ENCODE assay signal across 23 cellular contexts in genomic region chr3:171487382-171487781, GRCh38. TPM values are rescaled to one million over a fixed set of nuclear protein-coding genes. Genes with fewer than 3 reads are reported as not detected.
DNase-seq lines count a peak whose midpoint lies in the region; ATAC-seq, FAIRE-seq and TF ChIP-seq lines count a peak whose summit lies in the region.
"Had no signal": no experiment of that assay in that cellular context is flagged by ENCODE, and none has a peak within 500 bp of the region (broad histone marks: within the 10 kb centered on the region; RNA-seq: fewer than 3 reads in every experiment).

No MANE protein-coding gene starts in this region.

- no peak overlapping the region for H3K4me3 ChIP-seq in GM23338
- H3K4me3 ChIP-seq in MM.1S (ENCODE audit: low read length), result no peak overlapping the region
- H3K4me3 ChIP-seq in K562, result no peak overlapping the region
- no peak overlapping the region for H3K4me3 ChIP-seq in small intestine (ENCODE audit: low read depth in 1 of 2, low read length in 2 of 2)
- H3K4me3 ChIP-seq: BLaER1, HAP-1 had no signal

- DNase-seq in GM23338 (ENCODE audit: low spot score) (no peak), MM.1S (no peak), K562 (ENCODE audit: extremely low read depth in 1 of 4, low spot score in 3 of 4) (no peak), small intestine (peak; percentile 48), NCI-H2227 (lab: John Stamatoyannopoulos, UW; ENCODE audit: unreplicated experiment) (no peak), germinal center (ENCODE audit: low spot score) (no peak)
- DNase-seq: Caco-2; CD4-positive, CD25-positive, alpha-beta regulatory T cell; CD8-positive, alpha-beta T cell; DMS153; DND-41; GOT3; HFFc6 had no signal

- BruUV-seq in K562 (replicated peaks; lab: Mats Ljungman, UMichigan), result no TSS peak

- in situ Hi-C loops in K562 (cut with MboI), result no loop called here

- H3K27me3 Mint-ChIP-seq in GM23338 (ENCODE audit: insufficient read depth, low read depth, poor library complexity), result no peaks in the 10 kb centered on the region
- H3K27me3 Mint-ChIP-seq: B cell had no signal

- H3K9me3 Mint-ChIP-seq in GM23338, result no peaks in the 10 kb centered on the region
- H3K9me3 Mint-ChIP-seq: CD4-positive, CD25-positive, alpha-beta regulatory T cell; CD8-positive, alpha-beta T cell; HFFc6 had no signal

- H3F3A ChIP-seq in GM23338 (replicated peaks; ENCODE audit: low read depth), result no peaks in the 10 kb centered on the region
- no peaks in the 10 kb centered on the region for H3F3A ChIP-seq in MM.1S (ENCODE audit: insufficient read depth, low read length)

- no peaks in the 10 kb centered on the region for H3K9me3 ChIP-seq in MM.1S (replicated peaks; ENCODE audit: insufficient read depth, low read length)
- no peaks in the 10 kb centered on the region for H3K9me3 ChIP-seq in K562 (replicated peaks; ENCODE audit: control insufficient read depth, insufficient read depth, low read depth, low read length)
- H3K9me3 ChIP-seq in small intestine (ENCODE audit: control insufficient read depth, low read depth), result no peaks in the 10 kb centered on the region
- H3K9me3 ChIP-seq: BLaER1, Caco-2, HAP-1 had no signal

- TF ChIP-seq POLR2A in K562 (conservative IDR thresholded peaks at IDR 0.05), result no peak

- no peaks in the 10 kb centered on the region for H3K4me1 Mint-ChIP-seq in GM23338

- TF ChIP-seq EP300 in K562 (IDR thresholded peaks at IDR 0.05; ENCODE audit: low read length), result 0 out of 2 replicates have a peak, but pooled peaks have one; percentile 39

- no peaks in the 10 kb centered on the region for H3K36me3 Mint-ChIP-seq in GM23338 (ENCODE audit: low read depth)
- H3K36me3 Mint-ChIP-seq: CD4-positive, CD25-positive, alpha-beta regulatory T cell; CD8-positive, alpha-beta T cell had no signal

- intact Hi-C loops in K562 (cut with micrococcal nuclease), result no loop called here

- peaks cover 15% of the 10 kb centered on the region for H3K9me2 ChIP-seq in GM23338 (ENCODE audit: insufficient read depth)
- no peaks in the 10 kb centered on the region for H3K9me2 ChIP-seq in MM.1S (replicated peaks; ENCODE audit: insufficient read depth, low read length)

- no peaks in the 10 kb centered on the region for H3K79me2 ChIP-seq in GM23338 (replicated peaks; ENCODE audit: insufficient read depth)
- no peaks in the 10 kb centered on the region for H3K79me2 ChIP-seq in MM.1S (ENCODE audit: low read length)
- no peaks in the 10 kb centered on the region for H3K79me2 ChIP-seq in K562 (ENCODE audit: control insufficient read depth, insufficient read depth, low read length)

- TF ChIP-seq RAD21 in K562 (CRISPR knock-in tag; conservative IDR thresholded peaks at IDR 0.05 in 1 of 2, IDR thresholded peaks at IDR 0.05 in 1 of 2), result no peak

- H3K27me3 ChIP-seq in GM23338 (ENCODE audit: insufficient read depth), result no peaks in the 10 kb centered on the region
- no peaks in the 10 kb centered on the region for H3K27me3 ChIP-seq in MM.1S (replicated peaks; ENCODE audit: insufficient read depth, low read length)
- no peaks in the 10 kb centered on the region for H3K27me3 ChIP-seq in K562 (ENCODE audit: control insufficient read depth in 2 of 2, insufficient read depth in 2 of 2, low read length in 2 of 2)
- H3K27me3 ChIP-seq in small intestine (ENCODE audit: control insufficient read depth in 2 of 2, insufficient read depth in 2 of 2, low read length in 2 of 2), result no peaks in the 10 kb centered on the region
- H3K27me3 ChIP-seq: BLaER1 had no signal

- H3K9me1 ChIP-seq in K562 (ENCODE audit: control insufficient read depth, insufficient read depth, low read length), result no peaks in the 10 kb centered on the region

- WGBS in K562 (ENCODE audit: insufficient coverage, low coverage, missing lambda C conversion rate), result 5% methylated on average over 4 of the region's 4 CpGs
- WGBS in small intestine, 3 donors, result 48 to 60% (median 59%) methylated on average over 4 of the region's 4 CpGs

- no peak overlapping the region for H3K4me3 Mint-ChIP-seq in GM23338
- H3K4me3 Mint-ChIP-seq: B cell; CD4-positive, CD25-positive, alpha-beta regulatory T cell; CD8-positive, alpha-beta T cell; HFFc6 had no signal

- no peak overlapping the region for H3K27ac ChIP-seq in GM23338 (ENCODE audit: low read depth)
- no peak overlapping the region for H3K27ac ChIP-seq in MM.1S (ENCODE audit: low read length)
- no peak overlapping the region for H3K27ac ChIP-seq in K562 (ENCODE audit: extremely low read depth, low read depth, low read length)
- no peak overlapping the region for H3K27ac ChIP-seq in small intestine (ENCODE audit: low read depth in 1 of 2, low read length in 1 of 2)
- H3K27ac ChIP-seq: 22Rv1, BLaER1, C4-2B had no signal

- H3K9ac ChIP-seq in MM.1S (ENCODE audit: low read length), result no peak overlapping the region
- no peak overlapping the region for H3K9ac ChIP-seq in K562 (ENCODE audit: insufficient read depth in 1 of 2, low read depth in 2 of 2, low read length in 2 of 2)
- H3K9ac ChIP-seq: BLaER1 had no signal

- H2AFZ ChIP-seq in GM23338, result 0 out of 2 replicates have a peak overlapping the region, but pooled peaks have one; percentile 43
- H2AFZ ChIP-seq in MM.1S (ENCODE audit: low read length), result 0 out of 2 replicates have a peak overlapping the region, but pooled peaks have one; percentile 3
- H2AFZ ChIP-seq in K562 (ENCODE audit: low read depth, low read length), result peak overlapping the region; percentile 15; the same call in 1 of the 2 replicates

- no peak for TF ChIP-seq CTCF in GM23338 (conservative IDR thresholded peaks at IDR 0.05; ENCODE audit: low read depth in 2 of 2)
- TF ChIP-seq CTCF in MM.1S (IDR thresholded peaks at IDR 0.05; ENCODE audit: low read length), result no peak
- TF ChIP-seq CTCF in K562 (IDR thresholded peaks at IDR 0.05 in 2 of 3, conservative IDR thresholded peaks at IDR 0.05 in 1 of 3; ENCODE audit: insufficient read depth in 2 of 3, low read depth in 1 of 3, low read length in 3 of 3), result no peak

- FAIRE-seq in K562 (lab: Jason Lieb, UNC), result no peak
- FAIRE-seq in small intestine (lab: Jason Lieb, UNC), result no peak
- FAIRE-seq: A204.1, G401.6, GM19239, H54 had no signal

- H3K4me2 ChIP-seq in GM23338 (no peak overlapping the region), MM.1S (ENCODE audit: low read depth, low read length) (no peak overlapping the region), K562 (ENCODE audit: insufficient read depth, low read length) (no peak overlapping the region)
- H3K4me2 ChIP-seq: BLaER1 had no signal

- POLR2A ChIA-PET in K562 (lab: Yijun Ruan, JAX), result interaction anchor here (1.0 kb wide), 1 partner anchor 16 kb away, joined by 6 read pairs; no protein-coding TSS in a partner anchor

- ATAC-seq in GM23338 (no peak), K562 (peak; percentile 64), GM19395 (IDR thresholded peaks at IDR 0.05; ENCODE audit: unreplicated experiment) (no peak)
- ATAC-seq: CD8-positive, alpha-beta T cell had no signal

- H4K20me1 ChIP-seq in GM23338 (replicated peaks; ENCODE audit: insufficient read depth), result no peaks in the 10 kb centered on the region
- H4K20me1 ChIP-seq in MM.1S (ENCODE audit: insufficient read depth, low read length), result no peaks in the 10 kb centered on the region
- H4K20me1 ChIP-seq in K562 (replicated peaks; ENCODE audit: control insufficient read depth, insufficient read depth, low read length), result no peaks in the 10 kb centered on the region
- H4K20me1 ChIP-seq: BLaER1 had no signal

- no peaks in the 10 kb centered on the region for H3K36me3 ChIP-seq in GM23338 (ENCODE audit: insufficient read depth)
- H3K36me3 ChIP-seq in MM.1S (replicated peaks; ENCODE audit: insufficient read depth, low read length), result no peaks in the 10 kb centered on the region
- no peaks in the 10 kb centered on the region for H3K36me3 ChIP-seq in K562 (ENCODE audit: control insufficient read depth, insufficient read depth, low read length)
- H3K36me3 ChIP-seq in small intestine (ENCODE audit: control insufficient read depth in 2 of 2, insufficient read depth in 2 of 2, low read length in 2 of 2), result no peaks in the 10 kb centered on the region
- H3K36me3 ChIP-seq: BLaER1, HAP-1 had no signal

- no peaks in the 10 kb centered on the region for H3K4me1 ChIP-seq in GM23338 (ENCODE audit: insufficient read depth)
- no peaks in the 10 kb centered on the region for H3K4me1 ChIP-seq in MM.1S (ENCODE audit: low read length)
- H3K4me1 ChIP-seq in K562 (replicated peaks in 1 of 2; ENCODE audit: control insufficient read depth in 2 of 2, insufficient read depth in 2 of 2, low read length in 2 of 2), result peaks cover 0 to 8% of the 10 kb centered on the region in 2 experiments; a peak in 3 of 5 replicates
- peaks cover 0 to 4% of the 10 kb centered on the region in 2 donors for H3K4me1 ChIP-seq in small intestine (ENCODE audit: control insufficient read depth in 2 of 2, insufficient read depth in 1 of 2, low read depth in 1 of 2, low read length in 1 of 2)
- H3K4me1 ChIP-seq: BLaER1, HAP-1 had no signal

- H3K27ac Mint-ChIP-seq in GM23338, result no peak overlapping the region
- H3K27ac Mint-ChIP-seq: B cell; CD4-positive, CD25-positive, alpha-beta regulatory T cell; CD8-positive, alpha-beta T cell; HFFc6 had no signal

- CTCF ChIA-PET in K562 (lab: Yijun Ruan, JAX; ENCODE audit: low intra/inter-chr PET ratio), result no interaction called here

TF ChIP-seq in GM23338, 12 proteins besides CTCF, POLR2A, EP300 and RAD21 (continues in another document):
- no peak for TF ChIP-seq CREB1 (CRISPR knock-in tag; IDR thresholded peaks at IDR 0.05; ENCODE audit: low read depth)

TF ChIP-seq in K562, 482 proteins besides CTCF, POLR2A, EP300 and RAD21 (continues in another document):
- TF ChIP-seq SMAD1 (IDR thresholded peaks at IDR 0.05; ENCODE audit: low read depth, low read length, partially characterized antibody), result no peak

RNA-seq across cellular contexts. Expression of gene TNIK, which starts 27.2 kb away (rescaled TPM):
- total RNA-seq in GM23338 (2014; rRNA removed; shearing (Covaris generic)), result 34.3 and 49.2 TPM in 2 replicates
- 14.1 and 14.6 TPM in 2 replicates for polyA plus RNA-seq in GM23338 (2016; fragmentation: Nextera tagmentation; extraction: Ambion mirVana)
- 52.4 and 113 TPM in 2 replicates for total RNA-seq in K562 (2011; cell fraction: chromatin; rRNA removed; ENCODE audit: low replicate concordance)
- 18.5 and 29.7 TPM in 2 replicates for total RNA-seq in K562 (2011; cell fraction: nucleolus; rRNA removed)
- total RNA-seq in K562 (2011; cell fraction: nucleoplasm; rRNA removed), result 43.6 and 75.6 TPM in 2 replicates
- total RNA-seq in K562 (2014; rRNA removed), result 24.7 and 27.0 TPM in 2 replicates
- total RNA-seq in K562 (2014; rRNA removed; fragmentation: Illumina TruSeq; extraction: Trizol), result 24.2 and 29.6 TPM in 2 replicates
- 23.5 and 27.3 TPM in 2 replicates for total RNA-seq in K562 (2015; rRNA removed; fragmentation: Illumina TruSeq; extraction: Trizol)
- total RNA-seq in K562 (2021), result 34.2 and 38.8 TPM in 2 replicates
- polyA plus RNA-seq in K562 (2011; rRNA removed), result 23.1 and 29.7 TPM in 2 replicates
- 8.2 and 12.3 TPM in 2 replicates for polyA plus RNA-seq in K562 (2011; cell fraction: cytosol; rRNA removed)
- polyA plus RNA-seq in K562 (2011; cell fraction: nucleus; rRNA removed), result 58.7 and 77.6 TPM in 2 replicates
- polyA plus RNA-seq in K562 (2012), result 25.2 and 29.4 TPM in 2 replicates
- 39.0 and 41.2 TPM in 2 replicates for polyA plus RNA-seq in K562 (2014; fragmentation: Illumina TruSeq; extraction: Trizol)
- polyA plus RNA-seq in K562 (2014; fragmentation: Nextera tagmentation; extraction: Ambion mirVana), result 1 to 10 TPM; 6.6 to 6.8 TPM
- 22.2 and 22.3 TPM in 2 replicates for polyA plus RNA-seq in K562 (2014; rRNA removed)
- 48.4 and 50.0 TPM in 2 replicates for polyA minus RNA-seq in K562 (2011; rRNA and poly(A)+ RNA removed)
- 15.6 and 16.9 TPM in 2 replicates for polyA minus RNA-seq in K562 (2011; cell fraction: cytosol; rRNA and poly(A)+ RNA removed)
- 39.2 and 45.5 TPM in 2 replicates for polyA minus RNA-seq in K562 (2011; cell fraction: nucleus; rRNA and poly(A)+ RNA removed)
- polyA plus RNA-seq in small intestine, result 10 to 100 TPM; 14.9 to 38.7 (median 24.9) TPM
